Comparison of ENCODE assay signal across 11 cellular contexts in genomic region chr7:111082351-111082750, GRCh38. TPM values are rescaled to one million over a fixed set of nuclear protein-coding genes. Genes with fewer than 3 reads are reported as not detected.
DNase-seq lines count a peak whose midpoint lies in the region; ATAC-seq and TF ChIP-seq lines count a peak whose summit lies in the region.
"Had no signal": no experiment of that assay in that cellular context is flagged by ENCODE, and none has a peak within 500 bp of the region (broad histone marks: within the 10 kb centered on the region; RNA-seq: fewer than 3 reads in every experiment).

No MANE protein-coding gene starts in this region.

- no peaks in the 10 kb centered on the region for H4K20me1 ChIP-seq in mammary epithelial cell (ENCODE audit: insufficient read depth, low read length)

- DNase-seq in AG04450 (ENCODE audit: low read depth, low spot score) (peak; percentile 11), GM04503 (ENCODE audit: low read depth) (peak; percentile 61), hepatic stellate cell (ENCODE audit: low spot score) (peak; percentile 14), mammary epithelial cell (no peak), HT-29 (ENCODE audit: low spot score) (no peak), DMS79 treated with DMSO at 0.1 percent for 48 hours (lab: John Stamatoyannopoulos, UW) (no peak)
- no peak for DNase-seq in activated T-cell treated with anti-CD3 and anti-CD28 coated beads, Interleukin-2, amount 50 U/mL, for 72 hours
- DNase-seq: left ventricle myocardium inferior, NCI-H1048, psoas muscle had no signal

- H3K36me3 ChIP-seq in mammary epithelial cell (ENCODE audit: insufficient read depth, low read length): no peaks in the 10 kb centered on the region
- H3K36me3 ChIP-seq: left ventricle myocardium inferior had no signal

- intact Hi-C loops in mammary epithelial cell (cut with micrococcal nuclease): no loop called here

- H3K4me2 ChIP-seq in mammary epithelial cell (ENCODE audit: insufficient read depth, low read depth, low read length): no peak overlapping the region

- H3K4me3 ChIP-seq in AG04450 (ENCODE audit: low read depth, low read length): no peak overlapping the region
- H3K4me3 ChIP-seq in mammary epithelial cell (replicated peaks in 1 of 3; ENCODE audit: insufficient read depth in 1 of 3, low read depth in 2 of 3, low read length in 3 of 3): no peak overlapping the region
- H3K4me3 ChIP-seq: left ventricle myocardium inferior, psoas muscle had no signal

- BruUV-seq in mammary epithelial cell (replicated peaks; lab: Mats Ljungman, UMichigan): no TSS peak

- peaks cover 2% of the 10 kb centered on the region in 2 donors for H3K9me3 Mint-ChIP-seq in activated T-cell treated with anti-CD3 and anti-CD28 coated beads, Interleukin-2, amount 50 U/mL, for 72 hours

- H3K36me3 Mint-ChIP-seq in activated T-cell treated with anti-CD3 and anti-CD28 coated beads, Interleukin-2, amount 50 U/mL, for 72 hours (ENCODE audit: insufficient read depth in 2 of 2): peaks cover 0 to 2% of the 10 kb centered on the region in 2 donors

- no peaks in the 10 kb centered on the region for H3K79me2 ChIP-seq in mammary epithelial cell (ENCODE audit: insufficient read depth, low read length)

- CTCF ChIA-PET in AG04450 (lab: Charles Lee) (interaction anchor here (0.6 to 0.7 kb wide), 2 partner anchors 331 to 569 kb away, joined by 3 to 6 read pairs; no protein-coding TSS in a partner anchor), mammary epithelial cell (lab: Charles Lee; ENCODE audit: low non-redundant PET) (no interaction called here)

- no peaks in the 10 kb centered on the region for H3K4me1 ChIP-seq in mammary epithelial cell (ENCODE audit: insufficient read depth, low read length)
- H3K4me1 ChIP-seq: left ventricle myocardium inferior, psoas muscle had no signal

- H3K27ac ChIP-seq in AG04450 (ENCODE audit: low read depth, low read length) (peak overlapping the region; percentile 69), mammary epithelial cell (ENCODE audit: insufficient read depth, low read depth, low read length) (no peak overlapping the region)
- H3K27ac ChIP-seq: left ventricle myocardium inferior, psoas muscle had no signal

- TF ChIP-seq CTCF in AG04450 (IDR thresholded peaks at IDR 0.05; ENCODE audit: low read depth, low read length) (no peak), mammary epithelial cell (conservative IDR thresholded peaks at IDR 0.05 in 1 of 2, IDR thresholded peaks at IDR 0.05 in 1 of 2; ENCODE audit: extremely low read depth in 1 of 2, insufficient read depth in 1 of 2, low read depth in 1 of 2, low read length in 2 of 2) (no peak)

- no peaks in the 10 kb centered on the region for H3K27me3 Mint-ChIP-seq in activated T-cell treated with anti-CD3 and anti-CD28 coated beads, Interleukin-2, amount 50 U/mL, for 72 hours (ENCODE audit: low read depth)

- ATAC-seq in activated T-cell treated with anti-CD3 and anti-CD28 coated beads, Interleukin-2, amount 50 U/mL, for 72 hours (replicated peaks in 1 of 2): no peak
- ATAC-seq in HG02798 (IDR thresholded peaks at IDR 0.05; ENCODE audit: poor library complexity, unreplicated experiment): no peak
- ATAC-seq: psoas muscle had no signal

- H3K27me3 ChIP-seq in AG04450 (ENCODE audit: control insufficient read depth, insufficient read depth, low read length): no peaks in the 10 kb centered on the region
- no peaks in the 10 kb centered on the region for H3K27me3 ChIP-seq in mammary epithelial cell (ENCODE audit: insufficient read depth, low read length)

- POLR2A ChIA-PET in AG04450 (lab: Yijun Ruan, JAX): no interaction called here

- H3K27ac Mint-ChIP-seq in activated T-cell treated with anti-CD3 and anti-CD28 coated beads, Interleukin-2, amount 50 U/mL, for 72 hours: peak overlapping the region; percentile 72

- H2AFZ ChIP-seq in mammary epithelial cell (ENCODE audit: low read depth, low read length): no peak overlapping the region

- 47% methylated on average over 4 of the region's 4 CpGs for WGBS in mammary epithelial cell (ENCODE audit: low coverage, missing lambda C conversion rate)

- peaks cover 76% of the 10 kb centered on the region for H3K4me1 Mint-ChIP-seq in activated T-cell treated with anti-CD3 and anti-CD28 coated beads, Interleukin-2, amount 50 U/mL, for 72 hours (ENCODE audit: low read depth)

- in situ Hi-C loops in mammary epithelial cell (cut with MboI; ENCODE audit: low sequenced_read_pairs in 2 of 2): loop anchor here in 1 of 2 donors (25.0 kb wide), 2 partner anchors 405 to 655 kb away; no protein-coding TSS in a partner anchor

- no peaks in the 10 kb centered on the region for H3K9me3 ChIP-seq in AG04450 (ENCODE audit: control insufficient read depth, insufficient read depth, low read length)
- H3K9me3 ChIP-seq in mammary epithelial cell (replicated peaks; ENCODE audit: insufficient read depth, low read length): no peaks in the 10 kb centered on the region
- H3K9me3 ChIP-seq: left ventricle myocardium inferior, psoas muscle had no signal

- dilution Hi-C loops in mammary epithelial cell (cut with HindIII; ENCODE audit: low sequenced_read_pairs): no loop called here

- H3K9ac ChIP-seq in mammary epithelial cell (ENCODE audit: insufficient read depth, low read length): no peak overlapping the region

- H3K4me3 Mint-ChIP-seq in activated T-cell treated with anti-CD3 and anti-CD28 coated beads, Interleukin-2, amount 50 U/mL, for 72 hours: peak overlapping the region; percentile 50 to 58

RNA-seq across cellular contexts. Expression of gene LRRN3, which starts 8.6 kb away (rescaled TPM):
- polyA plus RNA-seq in AG04450 (2011; rRNA removed) (8.3 and 12.0 TPM in 2 replicates), mammary epithelial cell (0.02 TPM)
- 4.3 and 7.1 TPM in 2 replicates for polyA minus RNA-seq in AG04450 (2011; rRNA and poly(A)+ RNA removed)
- 10 to 100 TPM; 15.3 to 24.0 TPM for total RNA-seq in activated T-cell treated with anti-CD3 and anti-CD28 coated beads, Interleukin-2, amount 50 U/mL, for 72 hours
- under 1 TPM in 1 of 2 donors, not detected in 1; 0.33 TPM for total RNA-seq in mammary epithelial cell
- not detected for polyA minus RNA-seq in mammary epithelial cell
- total RNA-seq in HT-29 (2014; rRNA removed; shearing (Covaris generic)): not detected in 2 replicates

Comparison
In these comparisons a context has a peak if more than half of its experiments do, and no peak if none do; other contexts are left out.
1. DNase-seq: peak in AG04450 (single experiment), GM04503 (single experiment) and hepatic stellate cell (single experiment); none in activated T-cell treated with anti-CD3 and anti-CD28 coated beads, Interleukin-2, amount 50 U/mL, for 72 hours (0 of 2), mammary epithelial cell (single experiment), HT-29 (single experiment) and DMS79 treated with DMSO at 0.1 percent for 48 hours (single experiment).
2. RNA of gene LRRN3, which starts 8.6 kb away (total RNA-seq): 15.3 to 24.0 TPM in activated T-cell treated with anti-CD3 and anti-CD28 coated beads, Interleukin-2, amount 50 U/mL, for 72 hours; 0.33 TPM in mammary epithelial cell and not detected in HT-29; every median in the first group is over 10 times any median in the second.